8 cellular contexts compared by ENCODE assay signal in the genomic region with DNA sequence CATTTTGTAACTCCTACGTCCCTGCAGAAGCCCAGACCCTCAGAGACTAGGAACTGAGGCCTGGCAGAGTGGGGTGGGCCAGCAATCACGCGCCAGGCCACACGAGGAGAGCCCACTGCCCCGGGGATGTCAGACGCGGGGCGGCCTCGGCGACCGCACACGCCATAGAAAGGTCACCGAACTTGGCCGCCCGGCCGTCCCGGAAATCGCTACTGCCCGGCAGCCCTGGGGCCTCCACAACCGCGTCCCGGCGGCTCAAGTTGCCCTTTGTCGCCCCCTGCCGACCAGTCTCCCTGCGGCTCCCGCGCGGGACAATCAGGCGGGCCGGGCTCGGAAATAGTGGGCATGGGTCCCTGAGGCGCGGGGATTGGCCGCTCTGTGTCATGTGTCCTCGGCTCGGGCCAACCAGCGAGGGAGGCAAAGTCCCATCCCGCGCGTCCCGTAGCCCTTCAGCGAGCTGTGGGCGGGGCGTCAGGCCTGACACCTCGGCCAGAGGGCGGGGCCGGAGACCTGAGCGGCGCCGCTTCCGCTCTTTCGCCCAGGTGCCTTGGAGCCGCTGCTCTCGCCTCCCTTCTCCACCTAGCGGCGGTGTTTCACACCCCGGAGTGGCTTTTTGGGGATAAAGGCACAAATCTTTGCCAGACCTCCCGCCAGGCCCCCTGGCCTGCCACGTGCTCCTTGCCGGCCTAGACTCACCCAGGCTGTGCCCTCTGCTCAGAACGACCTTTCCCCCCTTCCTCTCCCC. TPM values are rescaled to one million over a fixed set of nuclear protein-coding genes. Genes with fewer than 3 reads are reported as not detected.
DNase-seq lines count a peak whose midpoint lies in the region; ATAC-seq, FAIRE-seq and TF ChIP-seq lines count a peak whose summit lies in the region.

No MANE protein-coding gene starts in this region.

- FAIRE-seq in HepG2 (lab: Jason Lieb, UNC), result peak; percentile 81

- DNase-seq in NCI-H526 treated with DMSO at 0.1 percent for 48 hours (lab: John Stamatoyannopoulos, UW) (peak; percentile 94), dedifferentiated amniotic fluid mesenchymal stem cell (ENCODE audit: extremely low spot score) (peak; percentile 96), HepG2 (ENCODE audit: low spot score) (peak; percentile 96)
- peak; percentile 100 for DNase-seq in activated CD4-positive, alpha-beta T cell treated with anti-CD3 and anti-CD28 coated beads, Interleukin-2, amount 50 U/mL, for 1 hour
- peak; percentile 100 for DNase-seq in stimulated activated CD4-positive, alpha-beta T cell treated with anti-CD3 and anti-CD28 coated beads, Interleukin-4, amount 100 ng/mL, for 1 hour

- H2AFZ ChIP-seq in HepG2 (ENCODE audit: low read length), result peak overlapping the region; percentile 9

- TF ChIP-seq CTCF in C4-2B (conservative IDR thresholded peaks at IDR 0.05), result peak; percentile 99
- TF ChIP-seq CTCF in HepG2 (CRISPR knock-in tag; IDR thresholded peaks at IDR 0.05), result peak; percentile 93

- H3K9ac ChIP-seq in HepG2 (ENCODE audit: insufficient read depth, low read depth, low read length), result peak overlapping the region; percentile 91

- in situ Hi-C loops in HepG2 (cut with HindIII; ENCODE audit: extremely low pct_ligation_motif_present, low pct_unique_long_range_greater_than_20kb), result loop anchor here (5.0 kb wide), 1 partner anchor 51 kb away; no protein-coding TSS in a partner anchor

- H3K9me3 ChIP-seq in HepG2 (ENCODE audit: low read length), result 0 out of 2 replicates have a peak, but pooled peaks cover 4% of the 10 kb centered on the region

- peak; percentile 97 for TF ChIP-seq RAD21 in HepG2 (CRISPR knock-in tag; IDR thresholded peaks at IDR 0.05)

- H3K4me1 ChIP-seq in HepG2 (ENCODE audit: insufficient read depth, low read length), result peaks cover 45% of the 10 kb centered on the region

- TF ChIP-seq EP300 in HepG2 (IDR thresholded peaks at IDR 0.05; ENCODE audit: low read depth in 2 of 2, low read length in 2 of 2), result peak in 1 of 2 experiments; percentile 9; a peak in 1 of 4 replicates
- TF ChIP-seq EP300 in HepG2 (CRISPR knock-in tag; IDR thresholded peaks at IDR 0.05; ENCODE audit: borderline replicate concordance), result no peak; the same call in 1 of the 2 replicates

- CTCF ChIA-PET in HepG2 (lab: Yijun Ruan, JAX; ENCODE audit: low intra/inter-chr PET ratio, low total read pairs), result interaction anchor here (0.8 to 2.5 kb wide), 6 partner anchors 37 to 210 kb away, joined by 3 to 12 read pairs (median 8); no protein-coding TSS in a partner anchor

- peak overlapping the region; percentile 99 for H3K4me2 ChIP-seq in HepG2 (ENCODE audit: low read depth, low read length)

- peak; percentile 99 for ATAC-seq in GM19328 (IDR thresholded peaks at IDR 0.05; ENCODE audit: unreplicated experiment)
- peak; percentile 99 for ATAC-seq in HG03520 (IDR thresholded peaks at IDR 0.05; ENCODE audit: unreplicated experiment)
- ATAC-seq in HepG2, result peak; percentile 98

- BruUV-seq in HepG2 (replicated peaks; lab: Mats Ljungman, UMichigan), result no TSS peak

- intact Hi-C loops in HepG2 (cut with micrococcal nuclease; ENCODE audit: unreplicated experiment), result loop anchor here (1.0 kb wide), 3 partner anchors 47 to 211 kb away; no protein-coding TSS in a partner anchor

- peak; percentile 67 to 72 for TF ChIP-seq POLR2A in HepG2 (IDR thresholded peaks at IDR 0.05; ENCODE audit: insufficient read depth in 1 of 2, low read depth in 2 of 2, low read length in 2 of 2)

- peak overlapping the region; percentile 64 to 80 (median 64) for H3K4me3 ChIP-seq in HepG2 (replicated peaks in 1 of 3; ENCODE audit: insufficient read depth in 1 of 3, low read depth in 2 of 3, low read length in 3 of 3)

- H3K27ac ChIP-seq in C4-2B (peak overlapping the region; percentile 70), HepG2 (ENCODE audit: extremely low read length, insufficient read depth, low read length) (peak overlapping the region; percentile 76)

- no peaks in the 10 kb centered on the region for H3K27me3 ChIP-seq in HepG2 (ENCODE audit: control insufficient read depth in 1 of 2, insufficient read depth in 2 of 2, low read length in 2 of 2)

- no peaks in the 10 kb centered on the region for H3K79me2 ChIP-seq in HepG2 (ENCODE audit: insufficient read depth, low read length)

- WGBS in HepG2 (ENCODE audit: low lambda C conversion rate), result 1% methylated on average over 16 of the region's 62 CpGs

- H4K20me1 ChIP-seq in HepG2 (ENCODE audit: insufficient read depth, low read length), result no peaks in the 10 kb centered on the region

- POLR2A ChIA-PET in HepG2 (lab: Yijun Ruan, JAX), result interaction anchor here (0.6 to 3.8 kb wide), 22 partner anchors 9 to 222 kb away, joined by 3 to 40 read pairs (median 5); no protein-coding TSS in a partner anchor

- no peaks in the 10 kb centered on the region for H3K36me3 ChIP-seq in HepG2 (replicated peaks in 1 of 2; ENCODE audit: control insufficient read depth in 1 of 2, insufficient read depth in 2 of 2, low read length in 2 of 2)

RNA-seq across cellular contexts. Expression of gene DEGS2, which starts 33.4 kb away (rescaled TPM):
- 0.09 TPM in 1 of 2 replicates, not detected in the other for total RNA-seq in HepG2 (2016; rRNA removed; fragmentation: Illumina TruSeq; extraction: Trizol)
- total RNA-seq in HepG2 (2016; cell fraction: cytosol; rRNA removed; fragmentation: Illumina TruSeq; extraction: Trizol; ENCODE audit: low read depth), result 0.18 and 0.30 TPM in 2 replicates
- total RNA-seq in HepG2 (2016; cell fraction: insoluble cytoplasmic fraction; rRNA removed; fragmentation: Illumina TruSeq; extraction: Trizol), result 0.04 TPM in 2 replicates
- 0.07 and 0.19 TPM in 2 replicates for total RNA-seq in HepG2 (2016; cell fraction: membrane; rRNA removed; fragmentation: Illumina TruSeq; extraction: Trizol)
- total RNA-seq in HepG2 (2016; cell fraction: nucleus; rRNA removed; fragmentation: Illumina TruSeq; extraction: Trizol), result 0.12 and 0.28 TPM in 2 replicates
- polyA plus RNA-seq in HepG2 (2011; rRNA removed), result 0.09 and 0.14 TPM in 2 replicates
- 0.15 and 0.30 TPM in 2 replicates for polyA plus RNA-seq in HepG2 (2011; cell fraction: cytosol; rRNA removed)
- polyA plus RNA-seq in HepG2 (2011; cell fraction: nucleus; rRNA removed), result 1.6 and 2.0 TPM in 2 replicates
- 0.25 and 0.91 TPM in 2 replicates for polyA plus RNA-seq in HepG2 (2012)
- not detected in 2 replicates for polyA plus RNA-seq in HepG2 (2016; cell fraction: cytosol; fragmentation: Illumina TruSeq; extraction: Trizol; ENCODE audit: low read depth)
- polyA plus RNA-seq in HepG2 (2016; cell fraction: insoluble cytoplasmic fraction; fragmentation: Illumina TruSeq; extraction: Trizol; ENCODE audit: low read depth), result 0.07 TPM in 1 of 2 replicates, not detected in the other
- polyA plus RNA-seq in HepG2 (2016; cell fraction: membrane; fragmentation: Illumina TruSeq; extraction: Trizol; ENCODE audit: low read depth), result not detected in 2 replicates
- polyA plus RNA-seq in HepG2 (2016; cell fraction: nucleus; fragmentation: Illumina TruSeq; extraction: Trizol; ENCODE audit: insufficient read depth, low read depth), result 0.22 TPM in 1 of 2 replicates, not detected in the other
- polyA minus RNA-seq in HepG2 (2011; rRNA and poly(A)+ RNA removed; ENCODE audit: low replicate concordance), result 0.30 and 1.6 TPM in 2 replicates
- polyA minus RNA-seq in HepG2 (2011; cell fraction: cytosol; rRNA and poly(A)+ RNA removed), result 0.26 and 0.30 TPM in 2 replicates
- 0.37 and 0.90 TPM in 2 replicates for polyA minus RNA-seq in HepG2 (2011; cell fraction: nucleus; rRNA and poly(A)+ RNA removed)

RNA-seq across cellular contexts. Expression of gene YY1, which starts 46.1 kb away (rescaled TPM):
- 62.8 and 68.1 TPM in 2 replicates for total RNA-seq in HepG2 (2016; rRNA removed; fragmentation: Illumina TruSeq; extraction: Trizol)
- 18.9 and 19.0 TPM in 2 replicates for total RNA-seq in HepG2 (2016; cell fraction: cytosol; rRNA removed; fragmentation: Illumina TruSeq; extraction: Trizol; ENCODE audit: low read depth)
- total RNA-seq in HepG2 (2016; cell fraction: insoluble cytoplasmic fraction; rRNA removed; fragmentation: Illumina TruSeq; extraction: Trizol), result 58.6 and 68.6 TPM in 2 replicates
- 65.4 and 80.0 TPM in 2 replicates for total RNA-seq in HepG2 (2016; cell fraction: membrane; rRNA removed; fragmentation: Illumina TruSeq; extraction: Trizol)
- 38.0 and 40.7 TPM in 2 replicates for total RNA-seq in HepG2 (2016; cell fraction: nucleus; rRNA removed; fragmentation: Illumina TruSeq; extraction: Trizol)
- polyA plus RNA-seq in HepG2 (2011; rRNA removed), result 23.9 and 29.4 TPM in 2 replicates
- polyA plus RNA-seq in HepG2 (2011; cell fraction: cytosol; rRNA removed), result 13.8 and 18.5 TPM in 2 replicates
- polyA plus RNA-seq in HepG2 (2011; cell fraction: nucleus; rRNA removed), result 23.8 and 24.4 TPM in 2 replicates
- 43.4 and 54.0 TPM in 2 replicates for polyA plus RNA-seq in HepG2 (2012)
- polyA plus RNA-seq in HepG2 (2016; cell fraction: cytosol; fragmentation: Illumina TruSeq; extraction: Trizol; ENCODE audit: low read depth), result 29.1 and 32.3 TPM in 2 replicates
- polyA plus RNA-seq in HepG2 (2016; cell fraction: insoluble cytoplasmic fraction; fragmentation: Illumina TruSeq; extraction: Trizol; ENCODE audit: low read depth), result 93.6 and 111 TPM in 2 replicates
- polyA plus RNA-seq in HepG2 (2016; cell fraction: membrane; fragmentation: Illumina TruSeq; extraction: Trizol; ENCODE audit: low read depth), result 65.2 and 73.0 TPM in 2 replicates
- polyA plus RNA-seq in HepG2 (2016; cell fraction: nucleus; fragmentation: Illumina TruSeq; extraction: Trizol; ENCODE audit: insufficient read depth, low read depth), result 82.8 and 91.4 TPM in 2 replicates
- 24.4 and 42.6 TPM in 2 replicates for polyA minus RNA-seq in HepG2 (2011; rRNA and poly(A)+ RNA removed; ENCODE audit: low replicate concordance)
- 17.8 and 23.1 TPM in 2 replicates for polyA minus RNA-seq in HepG2 (2011; cell fraction: cytosol; rRNA and poly(A)+ RNA removed)
- polyA minus RNA-seq in HepG2 (2011; cell fraction: nucleus; rRNA and poly(A)+ RNA removed), result 36.4 and 41.8 TPM in 2 replicates

Comparison
In these comparisons a context has a peak if more than half of its experiments do, and no peak if none do; other contexts are left out.
1. Peak in every context shown above with its lines: DNase-seq, ATAC-seq, H3K4me3 ChIP-seq and H3K27ac ChIP-seq.